23 cellular contexts compared by ENCODE assay signal in genomic region chr20:20446613-20447012, GRCh38.
DNase-seq lines count a peak whose midpoint lies in the region; ATAC-seq, FAIRE-seq and TF ChIP-seq lines count a peak whose summit lies in the region.
"Had no signal": no experiment of that assay in that cellular context is flagged by ENCODE, and none has a peak within 500 bp of the region (broad histone marks: within the 10 kb centered on the region; RNA-seq: fewer than 3 reads in every experiment).

No MANE protein-coding gene starts in this region.

- H4K12ac ChIP-seq in trophoblast cell (ENCODE audit: low read depth, low read length), result no peak overlapping the region

- intact Hi-C loops in GM12878 (cut with micrococcal nuclease; ENCODE audit: unreplicated experiment) (loop anchor here (10.0 kb wide), 1 partner anchor 118 kb away; no protein-coding TSS in a partner anchor), left ventricle myocardium inferior (cut with micrococcal nuclease) (no loop called here), posterior cingulate gyrus (cut with DNase I) (no loop called here)

- BruUV-seq in GM12878 (replicated peaks; lab: Mats Ljungman, UMichigan), result no TSS peak

- no peak overlapping the region for H2AK5ac ChIP-seq in trophoblast cell (ENCODE audit: low read length)

- H3K23ac ChIP-seq in trophoblast cell (ENCODE audit: low read length), result peak overlapping the region; percentile 62

- H3K79me1 ChIP-seq in trophoblast cell (ENCODE audit: low read length), result no peaks in the 10 kb centered on the region

- TF ChIP-seq CTCF in GM12878 (IDR thresholded peaks at IDR 0.05 in 2 of 3, conservative IDR thresholded peaks at IDR 0.05 in 1 of 3; ENCODE audit: control insufficient read depth in 2 of 3, extremely low read depth in 1 of 3, insufficient read depth in 1 of 3, low read depth in 3 of 3, low read length in 3 of 3) (no peak), left ventricle myocardium inferior (IDR thresholded peaks at IDR 0.05; ENCODE audit: borderline replicate concordance) (no peak)

- H3K4me1 ChIP-seq in GM12878 (ENCODE audit: control insufficient read depth, insufficient read depth, low read length) (peaks cover 19% of the 10 kb centered on the region), left ventricle myocardium inferior (peaks cover 37% of the 10 kb centered on the region), trophoblast cell (ENCODE audit: control insufficient read depth in 1 of 2, insufficient read depth in 2 of 2, low read length in 2 of 2) (no peaks in the 10 kb centered on the region)
- H3K4me1 ChIP-seq: HAP-1, Peyer's patch, SJSA1 had no signal

- RAD21 ChIA-PET in GM12878 (lab: Charles Lee; ENCODE audit: unreplicated experiment), result interaction anchor here (1.3 kb wide), 1 partner anchor 13 kb away, joined by 3 read pairs; no protein-coding TSS in a partner anchor

- H3K79me2 ChIP-seq in GM12878 (ENCODE audit: control insufficient read depth, insufficient read depth, low read length) (no peaks in the 10 kb centered on the region), trophoblast cell (ENCODE audit: control insufficient read depth, insufficient read depth, low read length, poor library complexity) (no peaks in the 10 kb centered on the region)

- H3K4me3 ChIP-seq in GM12878 (no peak overlapping the region), left ventricle myocardium inferior (no peak overlapping the region), trophoblast cell (ENCODE audit: low read depth, low read length) (no peak overlapping the region)
- H3K4me3 ChIP-seq: BLaER1, GM23338, HAP-1, Peyer's patch, SJSA1 had no signal

- in situ Hi-C loops in GM12878 (cut with MboI), result no loop called here

- H3K9me3 ChIP-seq in GM12878 (replicated peaks; ENCODE audit: control insufficient read depth, insufficient read depth, low read length) (no peaks in the 10 kb centered on the region), left ventricle myocardium inferior (replicated peaks) (no peaks in the 10 kb centered on the region), trophoblast cell (ENCODE audit: insufficient read depth, low read depth, low read length) (no peaks in the 10 kb centered on the region)
- H3K9me3 ChIP-seq: BLaER1, HAP-1, Peyer's patch, SJSA1 had no signal

- ATAC-seq in GM12878, result peak; percentile 69; the same call in 1 of the 3 replicates
- ATAC-seq: GM23338 had no signal

- POLR2A ChIA-PET in GM12878 (lab: Charles Lee), result no interaction called here

- H4K91ac ChIP-seq in trophoblast cell (ENCODE audit: low read depth, low read length), result no peak overlapping the region

- CTCF ChIA-PET in GM12878 (lab: Yijun Ruan, JAX), result no interaction called here

- TF ChIP-seq RAD21 in GM12878 (IDR thresholded peaks at IDR 0.05; ENCODE audit: insufficient read depth, low read depth, low read length), result no peak

- no peak for FAIRE-seq in GM12878 (lab: Jason Lieb, UNC)

- H3K36me3 ChIP-seq in GM12878 (ENCODE audit: control insufficient read depth in 2 of 2, insufficient read depth in 2 of 2, low read length in 1 of 2) (no peaks in the 10 kb centered on the region), left ventricle myocardium inferior (no peaks in the 10 kb centered on the region), trophoblast cell (ENCODE audit: control insufficient read depth in 1 of 2, insufficient read depth in 2 of 2, low read length in 2 of 2) (no peaks in the 10 kb centered on the region)
- H3K36me3 ChIP-seq: BLaER1, HAP-1, Peyer's patch, SJSA1 had no signal

- no peak for TF ChIP-seq EP300 in GM12878 (IDR thresholded peaks at IDR 0.05; ENCODE audit: borderline replicate concordance in 1 of 2, control insufficient read depth in 1 of 2, low read depth in 2 of 2, low read length in 2 of 2)

- H3K9ac ChIP-seq in GM12878 (ENCODE audit: control insufficient read depth, insufficient read depth, low read length) (no peak overlapping the region), trophoblast cell (ENCODE audit: low read length) (no peak overlapping the region)
- H3K9ac ChIP-seq: BLaER1 had no signal

- SMC1A ChIA-PET in GM12878 (lab: Charles Lee; ENCODE audit: uncharacterized antibody, unreplicated experiment), result interaction anchor here (0.6 to 13.7 kb wide), 4 partner anchors 9 to 150 kb away, joined by 3 to 163 read pairs (median 4); no protein-coding TSS in a partner anchor

- TF ChIP-seq POLR2A in GM12878 (IDR thresholded peaks at IDR 0.05; ENCODE audit: low read depth, low read length), result no peak

- peak; percentile 63 for DNase-seq in NCI-H69 (lab: John Stamatoyannopoulos, UW)
- DNase-seq in GM12878 (ENCODE audit: low read depth, low spot score), result no peak
- DNase-seq in left ventricle myocardium inferior, result no peak
- no peak for DNase-seq in trophoblast cell
- no peak for DNase-seq in posterior cingulate gyrus
- no peak for DNase-seq in NCI-H2196 treated with DMSO at 0.1 percent for 48 hours (lab: John Stamatoyannopoulos, UW; ENCODE audit: unreplicated experiment)
- DNase-seq in COLO668 (lab: John Stamatoyannopoulos, UW; ENCODE audit: unreplicated experiment), result no peak
- DNase-seq: CD4-positive, alpha-beta T cell; DND-41; KBM-7; MM.1S; NCI-H1092; NCI-H1436; NCI-H2227 treated with DMSO at 0.1 percent for 48 hours; NCI-H510A treated with DMSO at 0.1 percent for 48 hours; NCI-H774; NK-92 treated with Interleukin-12 subunit alpha and Interleukin-12 subunit beta, amount 100 ng/mL, for 24 hours; Peyer's patch had no signal

- 100% methylated on average over 3 of the region's 3 CpGs for WGBS in GM12878 (ENCODE audit: insufficient coverage, insufficient replicate concordance, low lambda C conversion rate, missing lambda C conversion rate)
- WGBS in trophoblast cell (ENCODE audit: extremely low coverage, insufficient coverage, insufficient read length), result no CpG with 5 or more reads among the region's 3 CpGs

- H3K4me2 ChIP-seq in GM12878 (ENCODE audit: control insufficient read depth, insufficient read depth), result no peak overlapping the region
- H3K4me2 ChIP-seq in trophoblast cell (ENCODE audit: low read length), result no peak overlapping the region
- H3K4me2 ChIP-seq: BLaER1, GM23338 had no signal

- no peak overlapping the region for H4K8ac ChIP-seq in trophoblast cell (ENCODE audit: low read depth, low read length)

- H3K27ac ChIP-seq in GM12878 (ENCODE audit: control insufficient read depth, insufficient read depth) (peak overlapping the region; percentile 20; the same call in 1 of the 2 replicates), left ventricle myocardium inferior (replicated peaks) (peak overlapping the region; percentile 58), trophoblast cell (ENCODE audit: low read depth, low read length) (no peak overlapping the region)
- H3K27ac ChIP-seq: BLaER1, HL-60, Peyer's patch, SJSA1 had no signal

- no peak overlapping the region for H3K14ac ChIP-seq in trophoblast cell (ENCODE audit: low read length)

- H3K4ac ChIP-seq in trophoblast cell (ENCODE audit: low read depth, low read length), result no peak overlapping the region

- no peak overlapping the region for H3K18ac ChIP-seq in trophoblast cell (ENCODE audit: low read length)

- no peak overlapping the region for H2AFZ ChIP-seq in GM12878 (ENCODE audit: control insufficient read depth, low read depth, low read length)
- no peak overlapping the region for H2AFZ ChIP-seq in trophoblast cell (ENCODE audit: insufficient read depth, low read length, poor library complexity)
- H2AFZ ChIP-seq: GM23338 had no signal

- no peak overlapping the region for H2BK12ac ChIP-seq in trophoblast cell (ENCODE audit: low read length)

- no peak overlapping the region for H2BK5ac ChIP-seq in trophoblast cell (ENCODE audit: low read depth, low read length, poor library complexity)

- H3K27me3 ChIP-seq in GM12878 (replicated peaks in 1 of 2; ENCODE audit: control insufficient read depth in 2 of 2, insufficient read depth in 2 of 2, low read length in 1 of 2) (no peaks in the 10 kb centered on the region), left ventricle myocardium inferior (ENCODE audit: low read depth) (no peaks in the 10 kb centered on the region), trophoblast cell (ENCODE audit: insufficient read depth, low read length) (no peaks in the 10 kb centered on the region)
- H3K27me3 ChIP-seq: BLaER1, Peyer's patch, SJSA1 had no signal

- H2BK120ac ChIP-seq in trophoblast cell (ENCODE audit: insufficient read depth, low read length, poor library complexity), result no peak overlapping the region

- no peaks in the 10 kb centered on the region for H4K20me1 ChIP-seq in GM12878 (ENCODE audit: control insufficient read depth, insufficient read depth)
- H4K20me1 ChIP-seq: BLaER1 had no signal

TF ChIP-seq in GM12878, 131 proteins besides CTCF, POLR2A, EP300 and RAD21:
- no peak for TF ChIP-seq SREBF2 (IDR thresholded peaks at IDR 0.05; ENCODE audit: low read length)
- TF ChIP-seq MTA2 (IDR thresholded peaks at IDR 0.05; ENCODE audit: low read depth), result no peak
- TF ChIP-seq, protein P1, sequence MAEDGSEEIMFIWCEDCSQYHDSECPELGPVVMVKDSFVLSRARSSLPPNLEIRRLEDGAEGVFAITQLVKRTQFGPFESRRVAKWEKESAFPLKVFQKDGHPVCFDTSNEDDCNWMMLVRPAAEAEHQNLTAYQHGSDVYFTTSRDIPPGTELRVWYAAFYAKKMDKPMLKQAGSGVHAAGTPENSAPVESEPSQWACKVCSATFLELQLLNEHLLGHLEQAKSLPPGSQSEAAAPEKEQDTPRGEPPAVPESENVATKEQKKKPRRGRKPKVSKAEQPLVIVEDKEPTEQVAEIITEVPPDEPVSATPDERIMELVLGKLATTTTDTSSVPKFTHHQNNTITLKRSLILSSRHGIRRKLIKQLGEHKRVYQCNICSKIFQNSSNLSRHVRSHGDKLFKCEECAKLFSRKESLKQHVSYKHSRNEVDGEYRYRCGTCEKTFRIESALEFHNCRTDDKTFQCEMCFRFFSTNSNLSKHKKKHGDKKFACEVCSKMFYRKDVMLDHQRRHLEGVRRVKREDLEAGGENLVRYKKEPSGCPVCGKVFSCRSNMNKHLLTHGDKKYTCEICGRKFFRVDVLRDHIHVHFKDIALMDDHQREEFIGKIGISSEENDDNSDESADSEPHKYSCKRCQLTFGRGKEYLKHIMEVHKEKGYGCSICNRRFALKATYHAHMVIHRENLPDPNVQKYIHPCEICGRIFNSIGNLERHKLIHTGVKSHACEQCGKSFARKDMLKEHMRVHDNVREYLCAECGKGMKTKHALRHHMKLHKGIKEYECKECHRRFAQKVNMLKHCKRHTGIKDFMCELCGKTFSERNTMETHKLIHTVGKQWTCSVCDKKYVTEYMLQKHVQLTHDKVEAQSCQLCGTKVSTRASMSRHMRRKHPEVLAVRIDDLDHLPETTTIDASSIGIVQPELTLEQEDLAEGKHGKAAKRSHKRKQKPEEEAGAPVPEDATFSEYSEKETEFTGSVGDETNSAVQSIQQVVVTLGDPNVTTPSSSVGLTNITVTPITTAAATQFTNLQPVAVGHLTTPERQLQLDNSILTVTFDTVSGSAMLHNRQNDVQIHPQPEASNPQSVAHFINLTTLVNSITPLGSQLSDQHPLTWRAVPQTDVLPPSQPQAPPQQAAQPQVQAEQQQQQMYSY (CRISPR knock-in tag; IDR thresholded peaks at IDR 0.05), result no peak
TF ChIP-seq in GM12878: peak in this region for 0.
